Comparison of ENCODE assay signal across 10 cellular contexts in the genomic region with DNA sequence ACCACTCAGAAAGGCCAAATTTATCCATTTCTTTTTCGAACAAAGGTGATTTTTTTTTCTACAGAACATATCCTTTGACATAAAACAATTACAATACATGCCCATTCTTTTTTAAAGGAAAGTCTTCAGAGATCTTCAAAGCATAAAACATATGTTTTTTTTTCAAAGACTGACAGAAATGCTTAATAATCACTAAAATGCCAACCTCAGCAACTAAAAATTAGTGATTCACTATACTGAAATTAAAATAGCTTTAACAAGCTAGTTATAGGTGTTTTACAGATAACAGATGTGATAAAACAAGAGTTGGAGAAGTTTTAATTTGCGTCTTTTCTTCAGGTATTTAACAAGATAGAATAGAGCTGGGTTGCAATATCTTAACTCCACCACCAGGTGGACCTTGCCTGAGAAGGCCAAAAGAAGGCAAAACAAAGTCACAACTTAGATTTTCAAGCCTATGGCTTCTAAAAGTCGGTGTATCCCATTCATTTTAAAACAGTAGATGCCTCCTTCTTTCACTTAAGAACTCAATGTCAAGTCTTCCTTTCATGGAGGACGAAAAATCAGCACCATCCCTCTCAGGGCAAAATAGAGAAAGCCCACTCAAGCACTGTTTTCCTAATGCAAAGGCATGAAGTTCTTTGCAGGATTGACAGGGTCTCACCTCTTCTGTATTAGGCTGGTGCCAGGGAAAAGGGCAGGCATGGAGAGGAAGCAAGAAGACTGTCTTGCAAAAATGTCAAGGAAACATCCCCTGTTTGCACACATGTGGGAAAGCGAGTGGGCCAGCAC. TPM values are rescaled to one million over a fixed set of nuclear protein-coding genes. Genes with fewer than 3 reads are reported as not detected.
DNase-seq lines count a peak whose midpoint lies in the region; ATAC-seq and TF ChIP-seq lines count a peak whose summit lies in the region.
"Had no signal": no experiment of that assay in that cellular context is flagged by ENCODE, and none has a peak within 500 bp of the region (broad histone marks: within the 10 kb centered on the region; RNA-seq: fewer than 3 reads in every experiment).

No MANE protein-coding gene starts in this region.

- no peak overlapping the region for H2BK12ac ChIP-seq in H9 (ENCODE audit: insufficient read length, low read depth, low read length)

- H3K4ac ChIP-seq in H9 (ENCODE audit: low read depth, low read length) = no peak overlapping the region

- no peak overlapping the region for H3T11ph ChIP-seq in H9 (ENCODE audit: low read length)

- H3K23me2 ChIP-seq in H9 (ENCODE audit: insufficient read length, low read depth, low read length, poor library complexity, severe bottlenecking) = no peaks in the 10 kb centered on the region

- peaks cover 5% of the 10 kb centered on the region in 2 experiments; a peak in 2 of 5 replicates for H3K9me3 Mint-ChIP-seq in H9

- no peak overlapping the region for H2BK5ac ChIP-seq in H9 (ENCODE audit: insufficient read length, low read length)

- TF ChIP-seq POLR2A in body of pancreas (IDR thresholded peaks at IDR 0.05) = no peak

- H3K4me1 Mint-ChIP-seq in H9 = peaks cover 41 to 48% of the 10 kb centered on the region in 2 experiments

- no peak overlapping the region for H2BK15ac ChIP-seq in H9 (ENCODE audit: low read depth, low read length)

- H3K4me3 Mint-ChIP-seq in H9 = no peak overlapping the region
- H3K4me3 Mint-ChIP-seq: IgD-negative memory B cell had no signal

- TF ChIP-seq CTCF in C4-2B (conservative IDR thresholded peaks at IDR 0.05) (peak; percentile 81), H9 (conservative IDR thresholded peaks at IDR 0.05) (peak; percentile 82), body of pancreas (IDR thresholded peaks at IDR 0.05) (peak in 5 of 7 experiments; percentile 9 to 40 (median 20)), lower lobe of right lung (IDR thresholded peaks at IDR 0.05) (peak; percentile 57)

- no peak overlapping the region for H3K27ac Mint-ChIP-seq in H9
- H3K27ac Mint-ChIP-seq: IgD-negative memory B cell had no signal

- H3K9ac ChIP-seq in H9 (ENCODE audit: extremely low read depth, insufficient read length, low read length) = no peak overlapping the region

- WGBS in H9 (ENCODE audit: extremely low coverage, insufficient read length, low lambda C conversion rate) = no CpG with 5 or more reads among the region's 5 CpGs
- 47 to 54% methylated on average over 5 of the region's 5 CpGs for WGBS in body of pancreas, 2 donors

- no peak overlapping the region for H3K4me3 ChIP-seq in body of pancreas
- no peak overlapping the region for H3K4me3 ChIP-seq in lower lobe of right lung

- H3K27ac ChIP-seq in C4-2B (no peak overlapping the region), H9 (ENCODE audit: insufficient read length, low read depth, low read length) (no peak overlapping the region), body of pancreas (no peak overlapping the region), lower lobe of right lung (no peak overlapping the region)

- ATAC-seq in body of pancreas (no peak), lower lobe of right lung (no peak), esophagus mucosa (no peak), GM19463 (IDR thresholded peaks at IDR 0.05; ENCODE audit: unreplicated experiment) (no peak)

- intact Hi-C loops in body of pancreas (cut with DNase I) = no loop called here
- intact Hi-C loops in lower lobe of right lung (cut with DNase I) = no loop called here

- H3K27me3 Mint-ChIP-seq in H9 (ENCODE audit: low read depth) = no peaks in the 10 kb centered on the region; the same call in 1 of the 2 replicates

- H2BK20ac ChIP-seq in H9 (ENCODE audit: low read depth, low read length, poor library complexity, severe bottlenecking) = no peak overlapping the region

- no peak overlapping the region for H4K5ac ChIP-seq in H9 (ENCODE audit: insufficient read length, low read depth, low read length)

- no peak overlapping the region for H3K4me2 ChIP-seq in H9 (ENCODE audit: insufficient read depth, insufficient read length, low read length)

- H3K4me1 ChIP-seq in H9 (ENCODE audit: insufficient read depth, low read length) = peaks cover 13% of the 10 kb centered on the region; the same call in 1 of the 2 replicates
- H3K4me1 ChIP-seq in body of pancreas = no peaks in the 10 kb centered on the region
- no peaks in the 10 kb centered on the region for H3K4me1 ChIP-seq in lower lobe of right lung

- no peak overlapping the region for H2AFZ ChIP-seq in H9 (ENCODE audit: low read length)

- no peak overlapping the region for H4K8ac ChIP-seq in H9 (replicated peaks; ENCODE audit: insufficient read length, low read depth, low read length)

- H3K9me3 ChIP-seq in H9 (ENCODE audit: control insufficient read depth, low read depth, low read length) = no peaks in the 10 kb centered on the region
- no peaks in the 10 kb centered on the region for H3K9me3 ChIP-seq in body of pancreas
- no peaks in the 10 kb centered on the region for H3K9me3 ChIP-seq in lower lobe of right lung

- no peak overlapping the region for H3K56ac ChIP-seq in H9 (ENCODE audit: insufficient read length, low read depth, low read length)

- H3K79me2 ChIP-seq in H9 (ENCODE audit: insufficient read depth, low read length) = no peaks in the 10 kb centered on the region

- no peak overlapping the region for H3K18ac ChIP-seq in H9 (ENCODE audit: insufficient read length, low read depth, low read length)

- H4K20me1 ChIP-seq in H9 (ENCODE audit: control insufficient read depth, insufficient read depth, insufficient read length) = no peaks in the 10 kb centered on the region

- no peak overlapping the region for H3K14ac ChIP-seq in H9 (ENCODE audit: insufficient read depth, low read length)

- H2AK5ac ChIP-seq in H9 (ENCODE audit: insufficient read length, low read length) = no peak overlapping the region

- H3K36me3 ChIP-seq in body of pancreas (replicated peaks in 1 of 2; ENCODE audit: insufficient read depth in 1 of 2, low read depth in 2 of 2) (no peaks in the 10 kb centered on the region), lower lobe of right lung (no peaks in the 10 kb centered on the region)

- no peak overlapping the region for H4K91ac ChIP-seq in H9 (ENCODE audit: insufficient read length, low read depth, low read length)

- no peak for DNase-seq in H9
- no peak for DNase-seq in body of pancreas
- DNase-seq in lower lobe of right lung = no peak
- DNase-seq in A172 (ENCODE audit: low spot score) = no peak
- no peak for DNase-seq in activated effector memory CD4-positive, alpha-beta T cell treated with anti-CD3 and anti-CD28 coated beads, Interleukin-2, amount 50 U/mL, for 16 hours
- DNase-seq: activated CD4-positive, alpha-beta T cell treated with anti-CD3 and anti-CD28 coated beads for 1 hour had no signal

- peaks cover 0 to 7% (median 6%) of the 10 kb centered on the region in 3 experiments; a peak in 2 of 7 replicates for H3K36me3 Mint-ChIP-seq in H9 (ENCODE audit: insufficient read depth in 1 of 3, low read depth in 3 of 3)
- H3K36me3 Mint-ChIP-seq: IgD-negative memory B cell had no signal

- H2BK120ac ChIP-seq in H9 (ENCODE audit: low read depth, low read length, poor library complexity, severe bottlenecking) = no peak overlapping the region

- no peaks in the 10 kb centered on the region for H3K27me3 ChIP-seq in H9 (ENCODE audit: insufficient read depth, low read length)
- H3K27me3 ChIP-seq in body of pancreas = no peaks in the 10 kb centered on the region
- no peaks in the 10 kb centered on the region for H3K27me3 ChIP-seq in lower lobe of right lung (ENCODE audit: low read depth)

- no peaks in the 10 kb centered on the region for H3K79me1 ChIP-seq in H9 (ENCODE audit: insufficient read depth, low read depth, low read length, poor library complexity, severe bottlenecking)

- no peak overlapping the region for H3K23ac ChIP-seq in H9 (ENCODE audit: insufficient read length, low read depth, low read length)

RNA-seq across cellular contexts. Expression of a gene that starts 31.1 kb away (rescaled TPM):
- total RNA-seq in H9 (2021) (1.2 and 1.9 TPM in 2 replicates), body of pancreas (10 to 100 TPM; 10.9 to 11.9 TPM), lower lobe of right lung (0.09 TPM), esophagus mucosa (not detected)
- not detected in 2 replicates for total RNA-seq in A172 (2014; rRNA removed; shearing (Covaris generic))

Comparison
In these comparisons a context has a peak if more than half of its experiments do, and no peak if none do; other contexts are left out.
1. CTCF ChIP-seq: peak in every context shown above with its lines; median percentile 82 in H9; 81 in C4-2B; 57 in lower lobe of right lung; 20 in body of pancreas.